In the genomic region with DNA sequence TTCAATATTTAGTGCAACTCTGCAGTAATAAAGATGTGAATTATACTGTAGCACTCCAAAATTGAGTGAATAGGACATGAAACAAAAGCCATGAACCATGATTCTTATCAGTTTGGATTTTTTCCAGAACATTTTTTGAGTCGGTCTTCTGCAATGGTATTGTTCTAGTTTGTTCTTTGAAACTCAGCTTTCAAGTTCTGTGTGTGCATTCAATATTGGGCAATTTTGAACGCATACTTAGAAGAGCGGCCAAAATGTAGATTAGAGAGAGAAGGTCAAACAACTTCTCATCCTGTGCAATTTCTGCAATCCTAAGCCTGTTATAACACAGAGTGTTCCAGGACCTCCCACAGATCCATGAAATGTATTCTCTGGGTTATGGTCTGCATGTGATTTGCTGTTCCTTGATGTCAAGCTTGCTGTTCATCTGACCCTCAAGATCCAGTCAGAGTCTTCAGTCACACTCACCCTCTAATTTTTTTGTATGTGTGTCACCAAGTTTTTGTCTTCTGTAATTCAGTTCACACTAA, we compare ENCODE assay signal across 2 cellular contexts.
TF ChIP-seq lines count a peak whose summit lies in the region.

No MANE protein-coding gene starts in this region.

TF ChIP-seq in HEK293, 187 proteins besides CTCF, POLR2A, EP300 and RAD21 (continued from another document):
- no peak for TF ChIP-seq ZNF214 (tag by site-specific recombination; IDR thresholded peaks at IDR 0.05; ENCODE audit: borderline replicate concordance)
- TF ChIP-seq, protein P1, sequence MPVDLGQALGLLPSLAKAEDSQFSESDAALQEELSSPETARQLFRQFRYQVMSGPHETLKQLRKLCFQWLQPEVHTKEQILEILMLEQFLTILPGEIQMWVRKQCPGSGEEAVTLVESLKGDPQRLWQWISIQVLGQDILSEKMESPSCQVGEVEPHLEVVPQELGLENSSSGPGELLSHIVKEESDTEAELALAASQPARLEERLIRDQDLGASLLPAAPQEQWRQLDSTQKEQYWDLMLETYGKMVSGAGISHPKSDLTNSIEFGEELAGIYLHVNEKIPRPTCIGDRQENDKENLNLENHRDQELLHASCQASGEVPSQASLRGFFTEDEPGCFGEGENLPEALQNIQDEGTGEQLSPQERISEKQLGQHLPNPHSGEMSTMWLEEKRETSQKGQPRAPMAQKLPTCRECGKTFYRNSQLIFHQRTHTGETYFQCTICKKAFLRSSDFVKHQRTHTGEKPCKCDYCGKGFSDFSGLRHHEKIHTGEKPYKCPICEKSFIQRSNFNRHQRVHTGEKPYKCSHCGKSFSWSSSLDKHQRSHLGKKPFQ (tag by site-specific recombination; IDR thresholded peaks at IDR 0.05), result no peak
- no peak for TF ChIP-seq KLF8 (tag by site-specific recombination; IDR thresholded peaks at IDR 0.05)
- TF ChIP-seq ZBTB17 (tag by site-specific recombination; IDR thresholded peaks at IDR 0.05), result peak; percentile 71
- TF ChIP-seq, protein P2, sequence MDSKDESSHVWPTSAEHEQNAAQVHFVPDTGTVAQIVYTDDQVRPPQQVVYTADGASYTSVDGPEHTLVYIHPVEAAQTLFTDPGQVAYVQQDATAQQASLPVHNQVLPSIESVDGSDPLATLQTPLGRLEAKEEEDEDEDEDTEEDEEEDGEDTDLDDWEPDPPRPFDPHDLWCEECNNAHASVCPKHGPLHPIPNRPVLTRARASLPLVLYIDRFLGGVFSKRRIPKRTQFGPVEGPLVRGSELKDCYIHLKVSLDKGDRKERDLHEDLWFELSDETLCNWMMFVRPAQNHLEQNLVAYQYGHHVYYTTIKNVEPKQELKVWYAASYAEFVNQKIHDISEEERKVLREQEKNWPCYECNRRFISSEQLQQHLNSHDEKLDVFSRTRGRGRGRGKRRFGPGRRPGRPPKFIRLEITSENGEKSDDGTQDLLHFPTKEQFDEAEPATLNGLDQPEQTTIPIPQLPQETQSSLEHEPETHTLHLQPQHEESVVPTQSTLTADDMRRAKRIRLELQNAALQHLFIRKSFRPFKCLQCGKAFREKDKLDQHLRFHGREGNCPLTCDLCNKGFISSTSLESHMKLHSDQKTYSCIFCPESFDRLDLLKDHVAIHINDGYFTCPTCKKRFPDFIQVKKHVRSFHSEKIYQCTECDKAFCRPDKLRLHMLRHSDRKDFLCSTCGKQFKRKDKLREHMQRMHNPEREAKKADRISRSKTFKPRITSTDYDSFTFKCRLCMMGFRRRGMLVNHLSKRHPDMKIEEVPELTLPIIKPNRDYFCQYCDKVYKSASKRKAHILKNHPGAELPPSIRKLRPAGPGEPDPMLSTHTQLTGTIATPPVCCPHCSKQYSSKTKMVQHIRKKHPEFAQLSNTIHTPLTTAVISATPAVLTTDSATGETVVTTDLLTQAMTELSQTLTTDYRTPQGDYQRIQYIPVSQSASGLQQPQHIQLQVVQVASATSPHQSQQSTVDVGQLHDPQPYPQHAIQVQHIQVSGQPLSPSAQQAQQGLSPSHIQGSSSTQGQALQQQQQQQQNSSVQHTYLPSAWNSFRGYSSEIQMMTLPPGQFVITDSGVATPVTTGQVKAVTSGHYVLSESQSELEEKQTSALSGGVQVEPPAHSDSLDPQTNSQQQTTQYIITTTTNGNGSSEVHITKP (tag by site-specific recombination; IDR thresholded peaks at IDR 0.05), result peak; percentile 86
- no peak for TF ChIP-seq ZFHX2 (tag by site-specific recombination; conservative IDR thresholded peaks at IDR 0.05)
- TF ChIP-seq ZNF777 (tag by site-specific recombination; IDR thresholded peaks at IDR 0.05; ENCODE audit: borderline replicate concordance), result no peak
- no peak for TF ChIP-seq ZIC2 (tag by site-specific recombination; IDR thresholded peaks at IDR 0.05)

TF ChIP-seq in K562, 482 proteins besides CTCF, POLR2A, EP300 and RAD21 (continued from another document):
- TF ChIP-seq, protein P3, sequence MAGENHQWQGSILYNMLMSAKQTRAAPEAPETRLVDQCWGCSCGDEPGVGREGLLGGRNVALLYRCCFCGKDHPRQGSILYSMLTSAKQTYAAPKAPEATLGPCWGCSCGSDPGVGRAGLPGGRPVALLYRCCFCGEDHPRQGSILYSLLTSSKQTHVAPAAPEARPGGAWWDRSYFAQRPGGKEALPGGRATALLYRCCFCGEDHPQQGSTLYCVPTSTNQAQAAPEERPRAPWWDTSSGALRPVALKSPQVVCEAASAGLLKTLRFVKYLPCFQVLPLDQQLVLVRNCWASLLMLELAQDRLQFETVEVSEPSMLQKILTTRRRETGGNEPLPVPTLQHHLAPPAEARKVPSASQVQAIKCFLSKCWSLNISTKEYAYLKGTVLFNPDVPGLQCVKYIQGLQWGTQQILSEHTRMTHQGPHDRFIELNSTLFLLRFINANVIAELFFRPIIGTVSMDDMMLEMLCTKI (IDR thresholded peaks at IDR 0.05; ENCODE audit: partially characterized antibody), result no peak
